Comparison of ENCODE assay signal across 15 cellular contexts in the genomic region with DNA sequence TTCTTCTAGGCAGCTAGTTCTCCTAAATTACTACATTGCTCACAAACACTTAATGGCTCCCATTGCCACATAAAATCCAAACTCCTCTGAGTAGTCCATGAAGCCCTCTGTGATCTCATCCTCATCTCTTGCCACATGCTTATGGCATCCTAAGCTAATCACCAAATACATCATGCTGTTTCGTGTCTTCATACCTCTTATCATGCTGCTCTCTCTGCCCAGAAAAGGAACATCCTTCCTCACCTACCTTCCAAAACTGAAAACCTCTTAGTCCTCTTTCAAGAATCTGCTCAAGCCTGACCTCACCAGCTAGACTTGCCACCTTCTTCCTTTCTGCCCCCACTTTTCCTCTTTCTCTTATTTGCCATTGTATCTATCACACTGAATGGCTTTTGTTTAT.
A peak's percentile ranks its signal among the peaks of the same experiment; 100 is the strongest.
DNase-seq lines count a peak whose midpoint lies in the region; ATAC-seq and TF ChIP-seq lines count a peak whose summit lies in the region.
"Had no signal": no experiment of that assay in that cellular context is flagged by ENCODE, and none has a peak within 500 bp of the region (broad histone marks: within the 10 kb centered on the region; RNA-seq: fewer than 3 reads in every experiment).

No MANE protein-coding gene starts in this region.

- H3K9me3 ChIP-seq in CD8-positive, alpha-beta T cell (ENCODE audit: low read length), result no peaks in the 10 kb centered on the region
- H3K9me3 ChIP-seq: sigmoid colon had no signal

- no peak overlapping the region for H3K4me3 Mint-ChIP-seq in CD8-positive, alpha-beta T cell
- H3K4me3 Mint-ChIP-seq in activated naive CD8-positive, alpha-beta T cell, result peak overlapping the region; percentile 2
- H3K4me3 Mint-ChIP-seq in natural killer cell treated with Interleukin-12 subunit alpha and Interleukin-12 subunit beta and Interleukin-15 and Interleukin-18, amount 100 ng/mL, for 72 hours, result peak overlapping the region; percentile 63
- no peak overlapping the region for H3K4me3 Mint-ChIP-seq in WTC11
- H3K4me3 Mint-ChIP-seq: neural progenitor cell had no signal

- no peaks in the 10 kb centered on the region for H4K20me1 ChIP-seq in KMS-11 (ENCODE audit: insufficient read depth)

- DNase-seq in CD8-positive, alpha-beta T cell, result no peak
- DNase-seq in natural killer cell treated with Interleukin-12 subunit alpha and Interleukin-12 subunit beta and Interleukin-15 and Interleukin-18, amount 100 ng/mL, for 72 hours (ENCODE audit: low spot score), result no peak
- DNase-seq in caudate nucleus (lab: John Stamatoyannopoulos, UW) (no peak), WTC11 (ENCODE audit: low spot score) (no peak), H7 (no peak)
- DNase-seq: activated CD4-positive, CD25-positive, alpha-beta regulatory T cell treated with anti-CD3 and anti-CD28 coated beads, Interleukin-2, amount 50 U/mL, for 72 hours; cerebellar nuclear complex; left ventricle myocardium inferior; NCI-H2171 treated with DMSO at 0.1 percent for 48 hours; sigmoid colon; SW 1271 had no signal

- H3K4me3 ChIP-seq in CD8-positive, alpha-beta T cell (ENCODE audit: low read depth, low read length), result no peak overlapping the region
- H3K4me3 ChIP-seq in KMS-11 (IDR thresholded peaks at IDR 0.05; ENCODE audit: insufficient read depth, low read depth, low read length) (no peak overlapping the region), H7 (ENCODE audit: insufficient read depth, low read depth, low read length) (no peak overlapping the region)
- H3K4me3 ChIP-seq: left ventricle myocardium inferior, neural progenitor cell, sigmoid colon had no signal

- H3K9me3 Mint-ChIP-seq in CD8-positive, alpha-beta T cell, result no peaks in the 10 kb centered on the region
- no peaks in the 10 kb centered on the region for H3K9me3 Mint-ChIP-seq in activated naive CD8-positive, alpha-beta T cell (ENCODE audit: low read depth)
- peaks cover 7% of the 10 kb centered on the region for H3K9me3 Mint-ChIP-seq in natural killer cell treated with Interleukin-12 subunit alpha and Interleukin-12 subunit beta and Interleukin-15 and Interleukin-18, amount 100 ng/mL, for 72 hours
- peaks cover 13% of the 10 kb centered on the region for H3K9me3 Mint-ChIP-seq in WTC11

- POLR2A ChIA-PET in CD8-positive, alpha-beta T cell (lab: Charles Lee), result interaction anchor here (0.9 to 1.6 kb wide), 3 partner anchors 8 to 220 kb away, joined by 3 to 5 read pairs (median 4); no protein-coding TSS in a partner anchor
- POLR2A ChIA-PET in WTC11 (lab: Charles Lee), result no interaction called here

- H3K4me2 ChIP-seq in KMS-11, result peak overlapping the region; percentile 93
- H3K4me2 ChIP-seq: neural progenitor cell had no signal

- peaks cover 36% of the 10 kb centered on the region for H3K4me1 Mint-ChIP-seq in CD8-positive, alpha-beta T cell (ENCODE audit: low read depth)
- peaks cover 47% of the 10 kb centered on the region for H3K4me1 Mint-ChIP-seq in activated naive CD8-positive, alpha-beta T cell (ENCODE audit: low read depth)
- peaks cover 24 to 34% of the 10 kb centered on the region in 2 donors for H3K4me1 Mint-ChIP-seq in natural killer cell treated with Interleukin-12 subunit alpha and Interleukin-12 subunit beta and Interleukin-15 and Interleukin-18, amount 100 ng/mL, for 72 hours (ENCODE audit: low read depth in 2 of 2)
- H3K4me1 Mint-ChIP-seq in WTC11, result peaks cover 58% of the 10 kb centered on the region

- peaks cover 29% of the 10 kb centered on the region for H3K4me1 ChIP-seq in CD8-positive, alpha-beta T cell (ENCODE audit: insufficient read depth, low read length)
- H3K4me1 ChIP-seq in KMS-11 (ENCODE audit: low read depth, poor library complexity, severe bottlenecking), result peaks cover 90% of the 10 kb centered on the region

- ATAC-seq in CD8-positive, alpha-beta T cell, result no peak
- ATAC-seq in natural killer cell treated with Interleukin-12 subunit alpha and Interleukin-12 subunit beta and Interleukin-15 and Interleukin-18, amount 100 ng/mL, for 72 hours, result peak in 1 of 2 donors; percentile 19
- no peak for ATAC-seq in WTC11

- H3K79me2 ChIP-seq in KMS-11 (ENCODE audit: insufficient read depth, low read depth), result no peaks in the 10 kb centered on the region

- CTCF ChIA-PET in CD8-positive, alpha-beta T cell (lab: Charles Lee), result interaction anchor here (0.7 to 2.0 kb wide), 5 partner anchors 8 to 227 kb away, joined by 3 to 6 read pairs (median 3); no protein-coding TSS in a partner anchor
- CTCF ChIA-PET in WTC11 (lab: Charles Lee), result no interaction called here

- H3K9ac ChIP-seq in KMS-11, result peak overlapping the region; percentile 34; the same call in 1 of the 2 replicates
- H3K9ac ChIP-seq: neural progenitor cell had no signal

- peaks cover 6% of the 10 kb centered on the region for H3K27me3 Mint-ChIP-seq in CD8-positive, alpha-beta T cell (ENCODE audit: low read depth)
- H3K27me3 Mint-ChIP-seq in activated naive CD8-positive, alpha-beta T cell, result peaks cover 2% of the 10 kb centered on the region
- H3K27me3 Mint-ChIP-seq in natural killer cell treated with Interleukin-12 subunit alpha and Interleukin-12 subunit beta and Interleukin-15 and Interleukin-18, amount 100 ng/mL, for 72 hours, result no peaks in the 10 kb centered on the region
- peaks cover 46% of the 10 kb centered on the region for H3K27me3 Mint-ChIP-seq in WTC11 (ENCODE audit: low read depth)
- H3K27me3 Mint-ChIP-seq: activated naive CD4-positive, alpha-beta T cell treated with anti-CD3 and anti-CD28 coated beads, Interleukin-2, amount 50 U/mL, for 24 hours had no signal

- peak overlapping the region; percentile 2 for H3K27ac Mint-ChIP-seq in CD8-positive, alpha-beta T cell
- H3K27ac Mint-ChIP-seq in activated naive CD8-positive, alpha-beta T cell, result peak overlapping the region; percentile 91
- H3K27ac Mint-ChIP-seq in natural killer cell treated with Interleukin-12 subunit alpha and Interleukin-12 subunit beta and Interleukin-15 and Interleukin-18, amount 100 ng/mL, for 72 hours, result peak overlapping the region; percentile 25 to 66
- H3K27ac Mint-ChIP-seq in WTC11, result no peak overlapping the region
- H3K27ac Mint-ChIP-seq: neural progenitor cell had no signal

- H3K36me3 ChIP-seq in CD8-positive, alpha-beta T cell (ENCODE audit: insufficient read depth, low read length), result no peaks in the 10 kb centered on the region
- H3K36me3 ChIP-seq in KMS-11 (ENCODE audit: insufficient read depth), result no peaks in the 10 kb centered on the region
- H3K36me3 ChIP-seq in H7 (replicated peaks; ENCODE audit: control insufficient read depth, insufficient read depth, low read length), result no peaks in the 10 kb centered on the region
- H3K36me3 ChIP-seq: left ventricle myocardium inferior, neural progenitor cell, sigmoid colon had no signal

- intact Hi-C loops in CD8-positive, alpha-beta T cell (cut with DNase I, micrococcal nuclease), result loop anchor here in 1 of 2 experiments (10.0 kb wide), 1 partner anchor 281 kb away; the partner anchor contains the start of genes GALNT4 and POC1B

- no peak for TF ChIP-seq CTCF in CD8-positive, alpha-beta T cell (IDR thresholded peaks at IDR 0.05)
- TF ChIP-seq CTCF in KMS-11 (conservative IDR thresholded peaks at IDR 0.05; ENCODE audit: low read depth, low read length), result no peak
- TF ChIP-seq CTCF in WTC11 (IDR thresholded peaks at IDR 0.05), result no peak

- peak overlapping the region; percentile 9; the same call in 1 of the 2 replicates for H2AFZ ChIP-seq in KMS-11 (ENCODE audit: low read depth)
- H2AFZ ChIP-seq: neural progenitor cell had no signal

- no peaks in the 10 kb centered on the region for H3K36me3 Mint-ChIP-seq in CD8-positive, alpha-beta T cell
- H3K36me3 Mint-ChIP-seq in activated naive CD8-positive, alpha-beta T cell, result no peaks in the 10 kb centered on the region
- peaks cover 9% of the 10 kb centered on the region for H3K36me3 Mint-ChIP-seq in natural killer cell treated with Interleukin-12 subunit alpha and Interleukin-12 subunit beta and Interleukin-15 and Interleukin-18, amount 100 ng/mL, for 72 hours
- H3K36me3 Mint-ChIP-seq in WTC11, result peaks cover 6% of the 10 kb centered on the region
- H3K36me3 Mint-ChIP-seq: activated naive CD4-positive, alpha-beta T cell treated with anti-CD3 and anti-CD28 coated beads, Interleukin-2, amount 50 U/mL, for 24 hours; neural progenitor cell had no signal

- no peak overlapping the region for H3K27ac ChIP-seq in CD8-positive, alpha-beta T cell (ENCODE audit: low read depth, low read length)
- H3K27ac ChIP-seq in KMS-11 (peak overlapping the region; percentile 91), caudate nucleus (ENCODE audit: low read depth, low read length) (no peak overlapping the region)
- H3K27ac ChIP-seq: left ventricle myocardium inferior, neural progenitor cell had no signal

- H3K27me3 ChIP-seq in CD8-positive, alpha-beta T cell (ENCODE audit: insufficient read depth, low read length), result no peaks in the 10 kb centered on the region
- no peaks in the 10 kb centered on the region for H3K27me3 ChIP-seq in KMS-11 (ENCODE audit: insufficient read depth, low read depth)
- H3K27me3 ChIP-seq in H7 (ENCODE audit: control insufficient read depth, insufficient read depth, low read length), result peaks cover 29% of the 10 kb centered on the region
- H3K27me3 ChIP-seq: neural progenitor cell, sigmoid colon had no signal

TF ChIP-seq in WTC11, 78 proteins besides CTCF, POLR2A, EP300 and RAD21:
- TF ChIP-seq CBFB (CRISPR knock-in tag; IDR thresholded peaks at IDR 0.05; ENCODE audit: low read depth) (no peak), SMAD4 (CRISPR knock-in tag; IDR thresholded peaks at IDR 0.05) (no peak), ELF4 (CRISPR knock-in tag; IDR thresholded peaks at IDR 0.05; ENCODE audit: low read depth) (no peak), ZNF263 (CRISPR knock-in tag; IDR thresholded peaks at IDR 0.05; ENCODE audit: low read depth) (no peak), NFE2L1 (CRISPR knock-in tag; IDR thresholded peaks at IDR 0.05) (no peak), ERG (CRISPR knock-in tag; IDR thresholded peaks at IDR 0.05) (no peak)

Comparison
In these comparisons a context has a peak if more than half of its experiments do, and no peak if none do; other contexts are left out.
1. H3K4me3 Mint-ChIP-seq: peak in activated naive CD8-positive, alpha-beta T cell (single experiment) and natural killer cell treated with Interleukin-12 subunit alpha and Interleukin-12 subunit beta and Interleukin-15 and Interleukin-18, amount 100 ng/mL, for 72 hours (single experiment); none in CD8-positive, alpha-beta T cell (single experiment) and WTC11 (single experiment).